15 cellular contexts compared by ENCODE assay signal in genomic region chr5:35172526-35172925, GRCh38. TPM values are rescaled to one million over a fixed set of nuclear protein-coding genes. Genes with fewer than 3 reads are reported as not detected.
"Had no signal": no experiment of that assay in that cellular context is flagged by ENCODE, and none has a peak within 500 bp of the region (broad histone marks: within the 10 kb centered on the region; RNA-seq: fewer than 3 reads in every experiment).

No MANE protein-coding gene starts in this region.

- H3K27me3 Mint-ChIP-seq: progenitor cell of endocrine pancreas had no signal

- DNase-seq: dermis blood vessel endothelial cell; esophagus squamous epithelium; foreskin keratinocyte; kidney; mesendoderm; naive thymus-derived CD8-positive, alpha-beta T cell; right cardiac atrium; stimulated activated CD4-positive, alpha-beta T cell treated with anti-CD3 and anti-CD28 coated beads, Interleukin-2, amount 100 ng/mL, for 48 hours had no signal

- H3K27me3 ChIP-seq: esophagus squamous epithelium, foreskin keratinocyte, ovary, tibial nerve had no signal

- H3K9me3 ChIP-seq: ovary had no signal

- ATAC-seq: foreskin keratinocyte; naive thymus-derived CD8-positive, alpha-beta T cell; right cardiac atrium had no signal

- H3K4me1 ChIP-seq: esophagus squamous epithelium, foreskin keratinocyte had no signal

- H3K4me2 ChIP-seq: smooth muscle cell had no signal

- H3K36me3 ChIP-seq: esophagus squamous epithelium, ovary, tibial nerve had no signal

- H3K4me1 Mint-ChIP-seq: naive thymus-derived CD8-positive, alpha-beta T cell; neural crest cell had no signal

- H3K27ac ChIP-seq: esophagus squamous epithelium, foreskin keratinocyte, ovary, tibial nerve had no signal

- H3K27ac Mint-ChIP-seq: naive thymus-derived CD8-positive, alpha-beta T cell; progenitor cell of endocrine pancreas; stimulated activated naive CD8-positive, alpha-beta T cell treated with anti-CD3 and anti-CD28 coated beads, Interleukin-15, Interleukin-2, amounts not matched to agents 100 ng/mL and 50 ng/mL, for 24 hours had no signal

- H3K4me3 Mint-ChIP-seq: naive thymus-derived CD8-positive, alpha-beta T cell; neural crest cell; stimulated activated naive CD8-positive, alpha-beta T cell treated with anti-CD3 and anti-CD28 coated beads, Interleukin-15, Interleukin-2, amounts not matched to agents 100 ng/mL and 50 ng/mL, for 24 hours had no signal

- H3K4me3 ChIP-seq: esophagus squamous epithelium, ovary, smooth muscle cell, tibial nerve had no signal

RNA-seq across cellular contexts. Expression of gene PRLR, which starts 57.8 kb away (rescaled TPM):
- total RNA-seq: dermis blood vessel endothelial cell; foreskin keratinocyte; lung microvascular endothelial cell; naive thymus-derived CD8-positive, alpha-beta T cell had no signal
- polyA plus RNA-seq: foreskin keratinocyte; naive thymus-derived CD8-positive, alpha-beta T cell had no signal
